11 cellular contexts compared by ENCODE assay signal in genomic region chr19:17949956-17950309, GRCh38. TPM values are rescaled to one million over a fixed set of nuclear protein-coding genes. Genes with fewer than 3 reads are reported as not detected.
DNase-seq lines count a peak whose midpoint lies in the region; ATAC-seq and TF ChIP-seq lines count a peak whose summit lies in the region.
"Had no signal": no experiment of that assay in that cellular context is flagged by ENCODE, and none has a peak within 500 bp of the region (broad histone marks: within the 10 kb centered on the region; RNA-seq: fewer than 3 reads in every experiment).

No MANE protein-coding gene starts in this region.

- DNase-seq in activated T-cell treated with anti-CD3 and anti-CD28 coated beads, Interleukin-2, amount 50 U/mL, for 4 hours = no peak
- DNase-seq in activated T-cell treated with anti-CD3 and anti-CD28 coated beads, Interleukin-2, amount 50 U/mL, for 1 hour = no peak
- DNase-seq in NCI-H510A treated with DMSO at 0.1 percent for 48 hours (lab: John Stamatoyannopoulos, UW) (peak; percentile 73), chondrocyte (ENCODE audit: low spot score) (no peak), smooth muscle cell (lab: John Stamatoyannopoulos, UW; ENCODE audit: unreplicated experiment) (no peak), SHP77 treated with DMSO at 0.1 percent for 48 hours (lab: John Stamatoyannopoulos, UW) (no peak), HuH-7 (ENCODE audit: low spot score) (no peak)
- DNase-seq in activated effector memory CD4-positive, alpha-beta T cell treated with anti-CD3 and anti-CD28 coated beads, Interleukin-2, amount 50 U/mL, for 16 hours = no peak
- DNase-seq: cortex of kidney, NCI-H2029 had no signal

- TF ChIP-seq CTCF in chondrocyte (IDR thresholded peaks at IDR 0.05) (no peak), smooth muscle cell (IDR thresholded peaks at IDR 0.05; ENCODE audit: borderline replicate concordance, insufficient read depth, poor library complexity, severe bottlenecking) (no peak)

- no peak overlapping the region for H3K27ac ChIP-seq in smooth muscle cell (ENCODE audit: low read depth)
- H3K27ac ChIP-seq: right atrium auricular region had no signal

- H3K27me3 ChIP-seq in smooth muscle cell (ENCODE audit: low read depth) = peaks cover 64% of the 10 kb centered on the region

- H4K20me1 ChIP-seq in smooth muscle cell (ENCODE audit: low read depth) = no peaks in the 10 kb centered on the region

- H3K36me3 ChIP-seq in smooth muscle cell (ENCODE audit: low read depth) = no peaks in the 10 kb centered on the region
- H3K36me3 ChIP-seq: right atrium auricular region had no signal

- H3K9me3 ChIP-seq in smooth muscle cell (replicated peaks; ENCODE audit: low read depth) = no peaks in the 10 kb centered on the region
- H3K9me3 ChIP-seq: right atrium auricular region had no signal

- H3K4me3 ChIP-seq in smooth muscle cell = peak overlapping the region; percentile 31

- no peak overlapping the region for H2AFZ ChIP-seq in smooth muscle cell (ENCODE audit: low read depth)

- H3K79me2 ChIP-seq in smooth muscle cell (ENCODE audit: low read depth) = no peaks in the 10 kb centered on the region

- H3K4me3 Mint-ChIP-seq in activated T-cell treated with anti-CD3 and anti-CD28 coated beads, Interleukin-2, amount 50 U/mL, for 4 hours = peak overlapping the region; percentile 69
- peak overlapping the region; percentile 41 for H3K4me3 Mint-ChIP-seq in chondrocyte (ENCODE audit: unreplicated experiment)

- H3K27me3 Mint-ChIP-seq in activated T-cell treated with anti-CD3 and anti-CD28 coated beads, Interleukin-2, amount 50 U/mL, for 4 hours (ENCODE audit: low read depth) = peaks cover 54% of the 10 kb centered on the region
- peaks cover 43% of the 10 kb centered on the region for H3K27me3 Mint-ChIP-seq in chondrocyte (ENCODE audit: low read depth)

- H3K36me3 Mint-ChIP-seq in activated T-cell treated with anti-CD3 and anti-CD28 coated beads, Interleukin-2, amount 50 U/mL, for 4 hours (ENCODE audit: insufficient read depth) = no peaks in the 10 kb centered on the region
- no peaks in the 10 kb centered on the region for H3K36me3 Mint-ChIP-seq in chondrocyte (ENCODE audit: low read depth)

- H3K9me3 Mint-ChIP-seq in activated T-cell treated with anti-CD3 and anti-CD28 coated beads, Interleukin-2, amount 50 U/mL, for 4 hours = no peaks in the 10 kb centered on the region
- no peaks in the 10 kb centered on the region for H3K9me3 Mint-ChIP-seq in chondrocyte (ENCODE audit: low read depth)

- H3K4me2 ChIP-seq in smooth muscle cell = peak overlapping the region; percentile 84

- WGBS in smooth muscle cell (ENCODE audit: low lambda C conversion rate) = 4% methylated on average over 10 of the region's 11 CpGs

- no peak for ATAC-seq in activated T-cell treated with anti-CD3 and anti-CD28 coated beads, Interleukin-2, amount 50 U/mL, for 4 hours

- H3F3A ChIP-seq in smooth muscle cell (ENCODE audit: low read depth) = no peaks in the 10 kb centered on the region

- H3K4me1 Mint-ChIP-seq in activated T-cell treated with anti-CD3 and anti-CD28 coated beads, Interleukin-2, amount 50 U/mL, for 4 hours (ENCODE audit: low read depth) = peaks cover 42% of the 10 kb centered on the region
- peaks cover 28% of the 10 kb centered on the region for H3K4me1 Mint-ChIP-seq in chondrocyte (ENCODE audit: low read depth)

- no peak overlapping the region for H3K9ac ChIP-seq in smooth muscle cell (ENCODE audit: low read depth)

- H3K4me1 ChIP-seq in smooth muscle cell (ENCODE audit: low read depth) = peaks cover 45% of the 10 kb centered on the region

- no peak overlapping the region for H3K27ac Mint-ChIP-seq in chondrocyte (ENCODE audit: unreplicated experiment)

RNA-seq across cellular contexts. Expression of gene KCNN1, which starts 17.0 kb away (rescaled TPM):
- total RNA-seq in activated T-cell treated with anti-CD3 and anti-CD28 coated beads, Interleukin-2, amount 50 U/mL, for 4 hours = under 1 TPM in 2 of 3 donors, not detected in 1; 0.24 to 0.32 TPM
- total RNA-seq in chondrocyte = 0.31 TPM in 1 of 3 replicates, not detected in the others
- 0.22 and 5.3 TPM in 2 replicates for total RNA-seq in smooth muscle cell
- polyA plus RNA-seq in smooth muscle cell = 4.2 and 4.6 TPM in 2 replicates

RNA-seq across cellular contexts. Expression of gene CCDC124, which starts 17.1 kb away (rescaled TPM):
- total RNA-seq in activated T-cell treated with anti-CD3 and anti-CD28 coated beads, Interleukin-2, amount 50 U/mL, for 4 hours = 100 to 1,000 TPM; 228 to 261 (median 236) TPM
- total RNA-seq in chondrocyte (71.9 to 94.6 TPM (median 77.4 TPM) in 3 replicates), smooth muscle cell (32.1 and 34.5 TPM in 2 replicates)
- 156 and 179 TPM in 2 replicates for polyA plus RNA-seq in smooth muscle cell

RNA-seq across cellular contexts. Expression of gene ARRDC2, which starts 58.0 kb away (rescaled TPM):
- 10 to 100 TPM; 19.4 to 24.4 (median 22.4) TPM for total RNA-seq in activated T-cell treated with anti-CD3 and anti-CD28 coated beads, Interleukin-2, amount 50 U/mL, for 4 hours
- total RNA-seq in chondrocyte (12.2 to 19.8 TPM (median 17.8 TPM) in 3 replicates), smooth muscle cell (3.5 and 4.4 TPM in 2 replicates)
- 4.3 and 6.5 TPM in 2 replicates for polyA plus RNA-seq in smooth muscle cell
